22 cellular contexts compared by ENCODE assay signal in the genomic region with DNA sequence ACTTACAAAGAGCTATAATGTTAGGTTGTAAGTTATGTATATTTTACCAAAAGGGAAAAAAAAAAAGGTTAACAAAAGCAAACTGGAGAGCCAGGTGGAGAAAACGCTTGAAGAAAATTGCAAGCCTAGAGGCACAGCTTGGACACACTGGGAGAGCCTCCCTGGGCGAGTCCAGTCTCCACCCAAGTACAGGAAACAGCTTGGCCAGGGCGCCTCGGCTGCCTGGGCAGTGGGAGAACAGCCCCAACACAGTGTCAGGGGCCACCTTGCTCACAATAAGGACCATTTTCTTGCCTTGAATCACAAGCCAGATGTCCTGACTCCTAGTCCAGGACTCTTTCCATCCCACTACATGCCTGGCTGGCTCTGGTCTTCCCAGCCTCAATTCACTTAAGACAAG.
"Had no signal": no experiment of that assay in that cellular context is flagged by ENCODE, and none has a peak within 500 bp of the region (broad histone marks: within the 10 kb centered on the region; RNA-seq: fewer than 3 reads in every experiment).

No MANE protein-coding gene starts in this region.

- H3K27me3 Mint-ChIP-seq: naive thymus-derived CD8-positive, alpha-beta T cell had no signal

- H3K4me1 ChIP-seq: colonic mucosa, gastrocnemius medialis, right atrium auricular region, stomach, transverse colon had no signal

- H3K27me3 ChIP-seq: colonic mucosa, gastrocnemius medialis, heart right ventricle, neutrophil, right atrium auricular region, stomach, transverse colon had no signal

- ATAC-seq: esophagus mucosa; gastrocnemius medialis; heart right ventricle; left lobe of liver; mucosa of descending colon; naive thymus-derived CD8-positive, alpha-beta T cell had no signal

- H3K4me1 Mint-ChIP-seq: naive thymus-derived CD8-positive, alpha-beta T cell had no signal

- H3K36me3 Mint-ChIP-seq: naive thymus-derived CD8-positive, alpha-beta T cell had no signal

- H3K9me3 Mint-ChIP-seq: naive thymus-derived CD8-positive, alpha-beta T cell had no signal

- H3K9me3 ChIP-seq: colonic mucosa, gastrocnemius medialis, heart right ventricle, mucosa of descending colon, neutrophil, right atrium auricular region, stomach, thoracic aorta, transverse colon had no signal

- DNase-seq: colonic mucosa; effector CD8-positive, alpha-beta T cell; gastrocnemius medialis; heart right ventricle; hypothalamus; mammary epithelial cell; mucosa of descending colon; naive thymus-derived CD8-positive, alpha-beta T cell; posterior cingulate gyrus; small intestine; stimulated activated CD4-positive, alpha-beta T cell treated with anti-CD3 and anti-CD28 coated beads, Interleukin-12 subunit alpha, Interleukin-12 subunit beta, amount 100 ng/mL, for 4 hours; stimulated activated naive CD4-positive, alpha-beta T cell; stomach; substantia nigra; transverse colon had no signal

- H3K36me3 ChIP-seq: colonic mucosa, transverse colon had no signal

- H3K27ac ChIP-seq: colonic mucosa, gastrocnemius medialis, heart right ventricle, neutrophil, right atrium auricular region, stomach, thoracic aorta, transverse colon had no signal

- H3K4me3 ChIP-seq: colonic mucosa, gastrocnemius medialis, heart right ventricle, mucosa of descending colon, right atrium auricular region, stomach, thoracic aorta, transverse colon had no signal

- H3K4me3 Mint-ChIP-seq: naive thymus-derived CD8-positive, alpha-beta T cell had no signal

- H3K27ac Mint-ChIP-seq: naive thymus-derived CD8-positive, alpha-beta T cell had no signal

- FAIRE-seq: endometrium, islet of Langerhans, small intestine had no signal
